17 cellular contexts compared by ENCODE assay signal in genomic region chr2:164456599-164456998, GRCh38.
A peak's percentile ranks its signal among the peaks of the same experiment; 100 is the strongest.
DNase-seq lines count a peak whose midpoint lies in the region; ATAC-seq and TF ChIP-seq lines count a peak whose summit lies in the region.
"Had no signal": no experiment of that assay in that cellular context is flagged by ENCODE, and none has a peak within 500 bp of the region (broad histone marks: within the 10 kb centered on the region; RNA-seq: fewer than 3 reads in every experiment).

No MANE protein-coding gene starts in this region.

- H3K9me3 ChIP-seq in right lobe of liver: no peaks in the 10 kb centered on the region

- H3K27me3 ChIP-seq in right lobe of liver: no peaks in the 10 kb centered on the region

- H3K4me3 ChIP-seq in right lobe of liver: no peak overlapping the region

- no peak for TF ChIP-seq POLR2A in right lobe of liver (IDR thresholded peaks at IDR 0.05)

- WGBS in right lobe of liver (ENCODE audit: insufficient coverage, low coverage, low lambda C conversion rate, missing lambda C conversion rate): 26% methylated on average over 3 of the region's 3 CpGs

- H3K27ac ChIP-seq in right lobe of liver: no peak overlapping the region

- no peaks in the 10 kb centered on the region for H3K36me3 ChIP-seq in right lobe of liver

- H3K4me1 ChIP-seq in right lobe of liver: no peaks in the 10 kb centered on the region

- no peak for TF ChIP-seq CTCF in right lobe of liver (IDR thresholded peaks at IDR 0.05)

- intact Hi-C loops in right lobe of liver (cut with DNase I): no loop called here

- ATAC-seq in right lobe of liver (no peak), HG02870 (IDR thresholded peaks at IDR 0.05; ENCODE audit: unreplicated experiment) (no peak), HG03571 (IDR thresholded peaks at IDR 0.05; ENCODE audit: unreplicated experiment) (no peak), GM21576 (IDR thresholded peaks at IDR 0.05; ENCODE audit: unreplicated experiment) (no peak)
- ATAC-seq: activated T-cell treated with anti-CD3 and anti-CD28 coated beads, Interleukin-2, amount 50 U/mL, for 72 hours; HepG2; left colon; natural killer cell; sciatic nerve had no signal

- DNase-seq in DMS53 (lab: John Stamatoyannopoulos, UW) (peak; percentile 85), NCI-H1105 treated with DMSO at 0.1 percent for 48 hours (lab: John Stamatoyannopoulos, UW) (peak; percentile 94), NCI-H510A treated with DMSO at 0.1 percent for 48 hours (lab: John Stamatoyannopoulos, UW) (peak; percentile 76), fibroblast of peridontal ligament (ENCODE audit: extremely low read depth) (peak; percentile 5), right lobe of liver (no peak)
- DNase-seq: activated T-cell treated with anti-CD3 and anti-CD28 coated beads, Interleukin-2, amount 50 U/mL, for 72 hours; AML-193; HFFc6; left colon; natural killer cell; NCI-H526 treated with DMSO at 0.1 percent for 48 hours; T-helper 1 cell had no signal

Comparison
In these comparisons a context has a peak if more than half of its experiments do, and no peak if none do; other contexts are left out.
1. DNase-seq: peak in DMS53 (single experiment), NCI-H1105 treated with DMSO at 0.1 percent for 48 hours (single experiment), NCI-H510A treated with DMSO at 0.1 percent for 48 hours (single experiment) and fibroblast of peridontal ligament (single experiment); none in right lobe of liver (0 of 3).